ENCODE assay signal across 1 cellular context in the genomic region with DNA sequence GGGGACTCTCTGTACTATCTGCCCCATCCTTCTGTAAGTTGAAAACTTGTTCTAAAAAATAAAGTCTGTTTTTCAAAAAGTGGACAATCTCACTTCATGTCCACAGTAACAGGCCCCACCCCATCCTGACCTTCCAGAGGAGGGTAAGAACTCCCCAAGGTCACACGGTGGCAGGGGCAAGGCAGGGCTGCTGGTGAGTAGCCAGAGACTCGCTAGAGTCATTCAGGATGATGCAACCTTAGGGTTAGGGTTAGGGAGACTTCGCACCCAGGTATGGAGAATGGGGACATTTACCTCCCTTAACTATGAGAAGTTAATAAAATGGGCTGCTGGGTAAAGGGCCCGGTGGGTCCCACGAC.
TF ChIP-seq lines count a peak whose summit lies in the region.

No MANE protein-coding gene starts in this region.

TF ChIP-seq in GM23338, 12 proteins besides CTCF, POLR2A, EP300 and RAD21 (continued from another document):
- TF ChIP-seq ZNF462 (CRISPR knock-in tag; IDR thresholded peaks at IDR 0.05) (no peak), EZH2 (IDR thresholded peaks at IDR 0.05; ENCODE audit: low read depth, unreplicated experiment) (no peak), EZH2phosphoT487 (IDR thresholded peaks at IDR 0.05; ENCODE audit: unreplicated experiment) (no peak), JUNB (IDR thresholded peaks at IDR 0.05; ENCODE audit: unreplicated experiment) (no peak), NANOG (IDR thresholded peaks at IDR 0.05; ENCODE audit: borderline replicate concordance) (no peak), ZNF114 (CRISPR knock-in tag; IDR thresholded peaks at IDR 0.05) (no peak), REST (IDR thresholded peaks at IDR 0.05; ENCODE audit: unreplicated experiment) (no peak), CREB1 (CRISPR knock-in tag; IDR thresholded peaks at IDR 0.05; ENCODE audit: low read depth) (no peak), POLR2AphosphoS5 (IDR thresholded peaks at IDR 0.05; ENCODE audit: low read depth) (no peak), STAT1 (IDR thresholded peaks at IDR 0.05; ENCODE audit: unreplicated experiment) (no peak)
- TF ChIP-seq, protein P1, sequence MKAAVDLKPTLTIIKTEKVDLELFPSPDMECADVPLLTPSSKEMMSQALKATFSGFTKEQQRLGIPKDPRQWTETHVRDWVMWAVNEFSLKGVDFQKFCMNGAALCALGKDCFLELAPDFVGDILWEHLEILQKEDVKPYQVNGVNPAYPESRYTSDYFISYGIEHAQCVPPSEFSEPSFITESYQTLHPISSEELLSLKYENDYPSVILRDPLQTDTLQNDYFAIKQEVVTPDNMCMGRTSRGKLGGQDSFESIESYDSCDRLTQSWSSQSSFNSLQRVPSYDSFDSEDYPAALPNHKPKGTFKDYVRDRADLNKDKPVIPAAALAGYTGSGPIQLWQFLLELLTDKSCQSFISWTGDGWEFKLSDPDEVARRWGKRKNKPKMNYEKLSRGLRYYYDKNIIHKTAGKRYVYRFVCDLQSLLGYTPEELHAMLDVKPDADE (IDR thresholded peaks at IDR 0.05): no peak
